In the genomic region with DNA sequence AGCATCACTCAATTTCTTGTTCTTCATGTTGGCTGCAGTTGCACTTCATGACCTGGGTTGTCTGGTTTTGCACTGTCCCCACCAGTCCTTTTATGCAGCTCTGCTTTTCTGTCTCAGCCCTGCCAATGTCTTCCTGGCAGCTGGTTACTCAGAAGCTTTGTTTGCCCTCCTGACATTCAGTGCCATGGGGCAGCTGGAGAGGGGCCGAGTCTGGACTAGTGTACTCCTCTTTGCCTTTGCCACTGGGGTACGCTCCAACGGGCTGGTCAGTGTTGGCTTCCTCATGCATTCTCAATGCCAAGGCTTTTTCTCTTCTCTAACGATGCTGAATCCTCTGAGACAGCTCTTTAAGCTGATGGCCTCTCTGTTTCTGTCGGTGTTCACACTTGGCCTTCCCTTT, we compare ENCODE assay signal across 11 cellular contexts.
"Had no signal": no experiment of that assay in that cellular context is flagged by ENCODE, and none has a peak within 500 bp of the region (broad histone marks: within the 10 kb centered on the region; RNA-seq: fewer than 3 reads in every experiment).

No MANE protein-coding gene starts in this region.

- H3K4me3 ChIP-seq: adrenal gland, cardiac muscle cell, dorsolateral prefrontal cortex, pancreas had no signal

- ATAC-seq: activated CD4-positive, CD25-positive, alpha-beta regulatory T cell treated with anti-CD3 and anti-CD28 coated beads, Interleukin-2, amount 50 U/mL, for 24 hours; activated CD8-positive, alpha-beta memory T cell treated with anti-CD3 and anti-CD28 coated beads, Interleukin-2, amount 10 ng/mL, durations not matched to agents 7 days and 5 days had no signal

- H3K27ac Mint-ChIP-seq: activated CD8-positive, alpha-beta memory T cell treated with anti-CD3 and anti-CD28 coated beads, Interleukin-2, amount 10 ng/mL, durations not matched to agents 7 days and 5 days had no signal

- H3K4me3 Mint-ChIP-seq: activated CD8-positive, alpha-beta memory T cell treated with anti-CD3 and anti-CD28 coated beads, Interleukin-2, amount 10 ng/mL, durations not matched to agents 7 days and 5 days had no signal

- H3K9me3 ChIP-seq: adrenal gland, pancreas had no signal

- H3K27me3 Mint-ChIP-seq: activated CD8-positive, alpha-beta memory T cell treated with anti-CD3 and anti-CD28 coated beads, Interleukin-2, amount 10 ng/mL, durations not matched to agents 7 days and 5 days had no signal

- DNase-seq: activated CD8-positive, alpha-beta memory T cell treated with anti-CD3 and anti-CD28 coated beads, Interleukin-2, amount 10 ng/mL, durations not matched to agents 7 days and 5 days; activated T-cell treated with anti-CD3 and anti-CD28 coated beads, Interleukin-2, amount 50 U/mL, for 48 hours; left cardiac atrium; pancreas; stimulated activated CD4-positive, alpha-beta T cell treated with anti-CD3 and anti-CD28 coated beads, Interleukin-12 subunit alpha, Interleukin-12 subunit beta, amount 100 ng/mL, for 4 hours; stimulated activated CD4-positive, alpha-beta T cell treated with anti-CD3 and anti-CD28 coated beads, Interleukin-2, amount 100 ng/mL, for 24 hours; T-helper 9 cell had no signal

- H3K27me3 ChIP-seq: adrenal gland, cardiac muscle cell, dorsolateral prefrontal cortex, pancreas had no signal

- H3K27ac ChIP-seq: adrenal gland, cardiac muscle cell, pancreas had no signal
